ENCODE assay signal across 12 cellular contexts in genomic region chr1:161172776-161173376, GRCh38. TPM values are rescaled to one million over a fixed set of nuclear protein-coding genes. Genes with fewer than 3 reads are reported as not detected.
DNase-seq lines count a peak whose midpoint lies in the region; ATAC-seq and TF ChIP-seq lines count a peak whose summit lies in the region.
"Had no signal": no experiment of that assay in that cellular context is flagged by ENCODE, and none has a peak within 500 bp of the region (broad histone marks: within the 10 kb centered on the region; RNA-seq: fewer than 3 reads in every experiment).

No MANE protein-coding gene starts in this region.

- TF ChIP-seq POLR2A in stomach (IDR thresholded peaks at IDR 0.05), result no peak

- H3K27me3 ChIP-seq in right atrium auricular region (no peaks in the 10 kb centered on the region), stomach (no peaks in the 10 kb centered on the region)
- H3K27me3 ChIP-seq: cardiac muscle cell had no signal

- H3K27ac Mint-ChIP-seq in T-helper 1 cell treated with Interleukin-12 subunit alpha and Interleukin-12 subunit beta and Interleukin-4 antibody, amounts not matched to agents 30 μg/mL and 1 μg/mL, for 36 hours, result peak overlapping the region; percentile 62
- H3K27ac Mint-ChIP-seq in activated naive CD8-positive, alpha-beta T cell treated with anti-CD3 and anti-CD28 coated beads for 36 hours, result peak overlapping the region; percentile 47

- H3K4me3 Mint-ChIP-seq in T-helper 1 cell treated with Interleukin-12 subunit alpha and Interleukin-12 subunit beta and Interleukin-4 antibody, amounts not matched to agents 30 μg/mL and 1 μg/mL, for 36 hours, result no peak overlapping the region
- H3K4me3 Mint-ChIP-seq in activated naive CD8-positive, alpha-beta T cell treated with anti-CD3 and anti-CD28 coated beads for 36 hours, result no peak overlapping the region

- intact Hi-C loops in stomach (cut with DNase I; ENCODE audit: low total_unique reads), result no loop called here

- H3K4me1 Mint-ChIP-seq in T-helper 1 cell treated with Interleukin-12 subunit alpha and Interleukin-12 subunit beta and Interleukin-4 antibody, amounts not matched to agents 30 μg/mL and 1 μg/mL, for 36 hours (ENCODE audit: low read depth), result peaks cover 38% of the 10 kb centered on the region
- H3K4me1 Mint-ChIP-seq in activated naive CD8-positive, alpha-beta T cell treated with anti-CD3 and anti-CD28 coated beads for 36 hours, result peaks cover 39% of the 10 kb centered on the region

- H3K4me3 ChIP-seq in right atrium auricular region (no peak overlapping the region), stomach (no peak overlapping the region)
- H3K4me3 ChIP-seq: cardiac muscle cell had no signal

- H3K36me3 Mint-ChIP-seq in T-helper 1 cell treated with Interleukin-12 subunit alpha and Interleukin-12 subunit beta and Interleukin-4 antibody, amounts not matched to agents 30 μg/mL and 1 μg/mL, for 36 hours (ENCODE audit: low read depth), result peaks cover 41% of the 10 kb centered on the region
- peaks cover 34% of the 10 kb centered on the region for H3K36me3 Mint-ChIP-seq in activated naive CD8-positive, alpha-beta T cell treated with anti-CD3 and anti-CD28 coated beads for 36 hours

- TF ChIP-seq CTCF in right atrium auricular region (IDR thresholded peaks at IDR 0.05) (no peak), stomach (IDR thresholded peaks at IDR 0.05) (no peak)

- H3K27me3 Mint-ChIP-seq in T-helper 1 cell treated with Interleukin-12 subunit alpha and Interleukin-12 subunit beta and Interleukin-4 antibody, amounts not matched to agents 30 μg/mL and 1 μg/mL, for 36 hours (ENCODE audit: low read depth), result no peaks in the 10 kb centered on the region
- no peaks in the 10 kb centered on the region for H3K27me3 Mint-ChIP-seq in activated naive CD8-positive, alpha-beta T cell treated with anti-CD3 and anti-CD28 coated beads for 36 hours

- H3K4me1 ChIP-seq in right atrium auricular region (peaks cover 3 to 31% of the 10 kb centered on the region in 2 donors), stomach (peaks cover 24 to 56% (median 42%) of the 10 kb centered on the region in 4 donors)

- H3K9me3 ChIP-seq in right atrium auricular region, result no peaks in the 10 kb centered on the region
- no peaks in the 10 kb centered on the region for H3K9me3 ChIP-seq in stomach

- peaks cover 63% of the 10 kb centered on the region for H3K36me3 ChIP-seq in right atrium auricular region
- H3K36me3 ChIP-seq in stomach, result peaks cover 40 to 81% (median 75%) of the 10 kb centered on the region in 4 donors

- H3K9me3 Mint-ChIP-seq in T-helper 1 cell treated with Interleukin-12 subunit alpha and Interleukin-12 subunit beta and Interleukin-4 antibody, amounts not matched to agents 30 μg/mL and 1 μg/mL, for 36 hours, result no peaks in the 10 kb centered on the region
- H3K9me3 Mint-ChIP-seq in activated naive CD8-positive, alpha-beta T cell treated with anti-CD3 and anti-CD28 coated beads for 36 hours, result no peaks in the 10 kb centered on the region

- H3K27ac ChIP-seq in right atrium auricular region, result peak overlapping the region; percentile 19 to 45
- H3K27ac ChIP-seq in stomach, result peak overlapping the region in 4 of 5 donors; percentile 42 to 71 (median 62)
- H3K27ac ChIP-seq: cardiac muscle cell had no signal

- DNase-seq in T-helper 1 cell (no peak), right atrium auricular region (ENCODE audit: low spot score) (no peak), stomach (no peak), LoVo (ENCODE audit: low spot score) (no peak), hypothalamus (lab: John Stamatoyannopoulos, UW) (no peak)
- no peak for DNase-seq in activated naive CD8-positive, alpha-beta T cell treated with anti-CD3 and anti-CD28 coated beads for 36 hours
- DNase-seq: ACHN; activated CD4-positive, CD25-positive, alpha-beta regulatory T cell treated with anti-CD3 and anti-CD28 coated beads, Interleukin-2, amount 50 U/mL, for 72 hours; NCI-H1436 treated with DMSO at 0.1 percent for 48 hours had no signal

- no peak for ATAC-seq in GM18909 (IDR thresholded peaks at IDR 0.05; ENCODE audit: poor library complexity, unreplicated experiment)

- no peak for TF ChIP-seq EP300 in stomach (IDR thresholded peaks at IDR 0.05)

- WGBS in stomach, 5 donors, result 33 to 53% (median 46%) methylated on average over 4 of the region's 4 CpGs

RNA-seq across cellular contexts. Expression of gene B4GALT3, which starts 4.4 kb away (rescaled TPM):
- total RNA-seq in activated naive CD8-positive, alpha-beta T cell treated with anti-CD3 and anti-CD28 coated beads for 36 hours, result 10 to 100 TPM; 49.5 to 53.9 TPM
- total RNA-seq in right atrium auricular region, result 10 to 100 TPM; 24.3 to 32.7 TPM
- total RNA-seq in stomach, result 10 to 100 TPM; 12.2 to 25.8 (median 17.3) TPM
- 10 to 100 TPM; 17.5 to 21.7 (median 18.8) TPM for polyA plus RNA-seq in stomach

RNA-seq across cellular contexts. Expression of gene PPOX, which starts 6.7 kb away (rescaled TPM):
- total RNA-seq in activated naive CD8-positive, alpha-beta T cell treated with anti-CD3 and anti-CD28 coated beads for 36 hours, result 10 to 100 TPM; 20.1 to 20.8 TPM
- total RNA-seq in right atrium auricular region, result 1 to 10 TPM; 8.3 to 9.6 TPM
- 10 to 100 TPM in 4 of 5 donors, 1 to 10 TPM in 1; 9.5 to 52.7 (median 44.9) TPM for total RNA-seq in stomach
- 10 to 100 TPM; 16.8 to 32.0 (median 31.6) TPM for polyA plus RNA-seq in stomach

RNA-seq across cellular contexts. Expression of gene USP21, which starts 13.6 kb away (rescaled TPM):
- total RNA-seq in activated naive CD8-positive, alpha-beta T cell treated with anti-CD3 and anti-CD28 coated beads for 36 hours, result 10 to 100 TPM; 24.2 to 25.4 TPM
- 10 to 100 TPM; 13.5 to 14.4 TPM for total RNA-seq in right atrium auricular region
- total RNA-seq in stomach, result 10 to 100 TPM; 13.6 to 35.3 (median 22.9) TPM
- polyA plus RNA-seq in stomach, result 10 to 100 TPM; 16.2 to 23.2 (median 16.9) TPM

RNA-seq across cellular contexts. Expression of gene UFC1, which starts 19.1 kb away (rescaled TPM):
- 10 to 100 TPM; 89.9 to 92.8 TPM for total RNA-seq in activated naive CD8-positive, alpha-beta T cell treated with anti-CD3 and anti-CD28 coated beads for 36 hours
- total RNA-seq in right atrium auricular region (10 to 100 TPM; 53.0 to 77.4 TPM), stomach (10 to 100 TPM in 4 of 5 donors, not detected in 1; 21.9 to 95.1 (median 33.6) TPM)
- polyA plus RNA-seq in stomach, result 100 to 1,000 TPM; 163 to 206 (median 203) TPM

RNA-seq across cellular contexts. Expression of gene ADAMTS4, which starts 26.0 kb away (rescaled TPM):
- total RNA-seq in activated naive CD8-positive, alpha-beta T cell treated with anti-CD3 and anti-CD28 coated beads for 36 hours, result 1 to 10 TPM; 2.5 to 3.8 TPM
- total RNA-seq in right atrium auricular region (10 to 100 TPM; 12.6 to 19.5 TPM), stomach (10 to 100 TPM in 2 of 5 donors, 1 to 10 TPM in 2, under 1 TPM in 1; 0.89 to 20.6 (median 2.8) TPM)
- 1 to 10 TPM; 1.1 to 4.2 (median 1.4) TPM for polyA plus RNA-seq in stomach
